Comparison of ENCODE assay signal across 1 cellular context in genomic region chr4:122705547-122705946, GRCh38.
TF ChIP-seq lines count a peak whose summit lies in the region.

No MANE protein-coding gene starts in this region.

TF ChIP-seq in GM23338, 12 proteins besides CTCF, POLR2A, EP300 and RAD21 (continued from another document):
- TF ChIP-seq, protein P1, sequence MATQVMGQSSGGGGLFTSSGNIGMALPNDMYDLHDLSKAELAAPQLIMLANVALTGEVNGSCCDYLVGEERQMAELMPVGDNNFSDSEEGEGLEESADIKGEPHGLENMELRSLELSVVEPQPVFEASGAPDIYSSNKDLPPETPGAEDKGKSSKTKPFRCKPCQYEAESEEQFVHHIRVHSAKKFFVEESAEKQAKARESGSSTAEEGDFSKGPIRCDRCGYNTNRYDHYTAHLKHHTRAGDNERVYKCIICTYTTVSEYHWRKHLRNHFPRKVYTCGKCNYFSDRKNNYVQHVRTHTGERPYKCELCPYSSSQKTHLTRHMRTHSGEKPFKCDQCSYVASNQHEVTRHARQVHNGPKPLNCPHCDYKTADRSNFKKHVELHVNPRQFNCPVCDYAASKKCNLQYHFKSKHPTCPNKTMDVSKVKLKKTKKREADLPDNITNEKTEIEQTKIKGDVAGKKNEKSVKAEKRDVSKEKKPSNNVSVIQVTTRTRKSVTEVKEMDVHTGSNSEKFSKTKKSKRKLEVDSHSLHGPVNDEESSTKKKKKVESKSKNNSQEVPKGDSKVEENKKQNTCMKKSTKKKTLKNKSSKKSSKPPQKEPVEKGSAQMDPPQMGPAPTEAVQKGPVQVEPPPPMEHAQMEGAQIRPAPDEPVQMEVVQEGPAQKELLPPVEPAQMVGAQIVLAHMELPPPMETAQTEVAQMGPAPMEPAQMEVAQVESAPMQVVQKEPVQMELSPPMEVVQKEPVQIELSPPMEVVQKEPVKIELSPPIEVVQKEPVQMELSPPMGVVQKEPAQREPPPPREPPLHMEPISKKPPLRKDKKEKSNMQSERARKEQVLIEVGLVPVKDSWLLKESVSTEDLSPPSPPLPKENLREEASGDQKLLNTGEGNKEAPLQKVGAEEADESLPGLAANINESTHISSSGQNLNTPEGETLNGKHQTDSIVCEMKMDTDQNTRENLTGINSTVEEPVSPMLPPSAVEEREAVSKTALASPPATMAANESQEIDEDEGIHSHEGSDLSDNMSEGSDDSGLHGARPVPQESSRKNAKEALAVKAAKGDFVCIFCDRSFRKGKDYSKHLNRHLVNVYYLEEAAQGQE (IDR thresholded peaks at IDR 0.05; ENCODE audit: unreplicated experiment): no peak
- TF ChIP-seq EZH2 (IDR thresholded peaks at IDR 0.05; ENCODE audit: low read depth, unreplicated experiment) (no peak), POLR2AphosphoS5 (IDR thresholded peaks at IDR 0.05; ENCODE audit: low read depth) (no peak), STAT1 (IDR thresholded peaks at IDR 0.05; ENCODE audit: unreplicated experiment) (no peak), EZH2phosphoT487 (IDR thresholded peaks at IDR 0.05; ENCODE audit: unreplicated experiment) (no peak), JUNB (IDR thresholded peaks at IDR 0.05; ENCODE audit: unreplicated experiment) (no peak), NANOG (IDR thresholded peaks at IDR 0.05; ENCODE audit: borderline replicate concordance) (no peak), CREB1 (CRISPR knock-in tag; IDR thresholded peaks at IDR 0.05; ENCODE audit: low read depth) (no peak)
- TF ChIP-seq, protein P2, sequence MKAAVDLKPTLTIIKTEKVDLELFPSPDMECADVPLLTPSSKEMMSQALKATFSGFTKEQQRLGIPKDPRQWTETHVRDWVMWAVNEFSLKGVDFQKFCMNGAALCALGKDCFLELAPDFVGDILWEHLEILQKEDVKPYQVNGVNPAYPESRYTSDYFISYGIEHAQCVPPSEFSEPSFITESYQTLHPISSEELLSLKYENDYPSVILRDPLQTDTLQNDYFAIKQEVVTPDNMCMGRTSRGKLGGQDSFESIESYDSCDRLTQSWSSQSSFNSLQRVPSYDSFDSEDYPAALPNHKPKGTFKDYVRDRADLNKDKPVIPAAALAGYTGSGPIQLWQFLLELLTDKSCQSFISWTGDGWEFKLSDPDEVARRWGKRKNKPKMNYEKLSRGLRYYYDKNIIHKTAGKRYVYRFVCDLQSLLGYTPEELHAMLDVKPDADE (IDR thresholded peaks at IDR 0.05): no peak
